ENCODE assay signal across 9 cellular contexts in the genomic region with DNA sequence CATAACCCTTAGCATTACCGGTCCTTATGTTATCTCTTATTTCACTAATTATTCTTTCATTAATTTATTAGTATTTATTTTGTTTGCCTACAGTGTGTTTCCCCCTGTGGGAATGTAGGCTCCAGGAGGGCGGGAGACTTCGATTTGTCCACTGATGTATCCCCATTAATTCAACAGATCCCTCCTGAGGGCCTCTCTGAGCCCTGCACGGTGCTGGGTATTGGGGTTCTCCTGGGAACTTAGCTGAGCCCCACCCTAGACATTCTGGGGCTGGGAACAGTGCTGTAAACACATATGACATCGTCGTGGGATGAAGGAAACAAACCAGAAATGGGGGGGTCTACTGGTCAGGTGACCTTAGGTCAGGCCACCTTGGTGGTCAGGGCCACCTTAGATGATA. TPM values are rescaled to one million over a fixed set of nuclear protein-coding genes. Genes with fewer than 3 reads are reported as not detected.
DNase-seq lines count a peak whose midpoint lies in the region; ATAC-seq lines count a peak whose summit lies in the region.
"Had no signal": no experiment of that assay in that cellular context is flagged by ENCODE, and none has a peak within 500 bp of the region (broad histone marks: within the 10 kb centered on the region; RNA-seq: fewer than 3 reads in every experiment).

No MANE protein-coding gene starts in this region.

- H3K27ac ChIP-seq in muscle layer of duodenum (ENCODE audit: low read length) = peak overlapping the region; percentile 74

- peak overlapping the region; percentile 62 for H3K4me3 Mint-ChIP-seq in activated naive CD4-positive, alpha-beta T cell treated with anti-CD3 and anti-CD28 coated beads, Interleukin-2, amount 10 ng/mL, durations not matched to agents 7 days and 5 days

- H3K27ac Mint-ChIP-seq in activated naive CD4-positive, alpha-beta T cell treated with anti-CD3 and anti-CD28 coated beads, Interleukin-2, amount 10 ng/mL, durations not matched to agents 7 days and 5 days = peak overlapping the region; percentile 15
- H3K27ac Mint-ChIP-seq in activated naive CD4-positive, alpha-beta T cell treated with anti-CD3 and anti-CD28 coated beads, Interleukin-2, amount 50 U/mL, for 72 hours = peak overlapping the region in 1 of 2 donors; percentile 26

- CTCF ChIA-PET in activated naive CD4-positive, alpha-beta T cell treated with anti-CD3 and anti-CD28 coated beads, Interleukin-2, amount 10 ng/mL, durations not matched to agents 7 days and 5 days (lab: Charles Lee) = interaction anchor here (1.7 kb wide), 1 partner anchor 108 kb away, joined by 7 read pairs; no protein-coding TSS in a partner anchor

- ATAC-seq in activated naive CD4-positive, alpha-beta T cell treated with anti-CD3 and anti-CD28 coated beads, Interleukin-2, amount 50 U/mL, for 72 hours = no peak
- ATAC-seq in HG03039 (IDR thresholded peaks at IDR 0.05; ENCODE audit: unreplicated experiment) (no peak), GM18519 (IDR thresholded peaks at IDR 0.05; ENCODE audit: low FRiP score, unreplicated experiment) (no peak)
- ATAC-seq: Panc1 had no signal

- H3K27me3 Mint-ChIP-seq in activated naive CD4-positive, alpha-beta T cell treated with anti-CD3 and anti-CD28 coated beads, Interleukin-2, amount 10 ng/mL, durations not matched to agents 7 days and 5 days = no peaks in the 10 kb centered on the region

- no peaks in the 10 kb centered on the region for H3K9me3 Mint-ChIP-seq in activated naive CD4-positive, alpha-beta T cell treated with anti-CD3 and anti-CD28 coated beads, Interleukin-2, amount 10 ng/mL, durations not matched to agents 7 days and 5 days
- H3K9me3 Mint-ChIP-seq in activated naive CD4-positive, alpha-beta T cell treated with anti-CD3 and anti-CD28 coated beads, Interleukin-2, amount 50 U/mL, for 72 hours = no peaks in the 10 kb centered on the region

- peaks cover 5% of the 10 kb centered on the region for H3K36me3 Mint-ChIP-seq in activated naive CD4-positive, alpha-beta T cell treated with anti-CD3 and anti-CD28 coated beads, Interleukin-2, amount 10 ng/mL, durations not matched to agents 7 days and 5 days
- peaks cover 2 to 15% of the 10 kb centered on the region in 2 donors for H3K36me3 Mint-ChIP-seq in activated naive CD4-positive, alpha-beta T cell treated with anti-CD3 and anti-CD28 coated beads, Interleukin-2, amount 50 U/mL, for 72 hours

- peaks cover 54% of the 10 kb centered on the region for H3K4me1 Mint-ChIP-seq in activated naive CD4-positive, alpha-beta T cell treated with anti-CD3 and anti-CD28 coated beads, Interleukin-2, amount 10 ng/mL, durations not matched to agents 7 days and 5 days

- peaks cover 15 to 35% of the 10 kb centered on the region in 2 donors for H3K4me1 ChIP-seq in muscle layer of duodenum (ENCODE audit: control insufficient read depth in 1 of 2, insufficient read depth in 2 of 2, low read length in 2 of 2)

- peaks cover 0 to 22% of the 10 kb centered on the region in 2 donors for H3K36me3 ChIP-seq in muscle layer of duodenum (ENCODE audit: control insufficient read depth in 1 of 2, insufficient read depth in 2 of 2, low read length in 2 of 2)

- no peak for DNase-seq in activated naive CD4-positive, alpha-beta T cell treated with anti-CD3 and anti-CD28 coated beads, Interleukin-2, amount 10 ng/mL, durations not matched to agents 7 days and 5 days
- no peak for DNase-seq in activated naive CD4-positive, alpha-beta T cell treated with anti-CD3 and anti-CD28 coated beads, Interleukin-2, amount 50 U/mL, for 72 hours (ENCODE audit: low spot score in 2 of 2)
- DNase-seq in dermis blood vessel endothelial cell (peak; percentile 14), ureter (ENCODE audit: low spot score) (peak; percentile 37)
- no peak for DNase-seq in effector CD4-positive, alpha-beta T cell

- H3K9me3 ChIP-seq in muscle layer of duodenum (ENCODE audit: control insufficient read depth in 1 of 2, low read length in 2 of 2) = no peaks in the 10 kb centered on the region

- no peaks in the 10 kb centered on the region for H3K27me3 ChIP-seq in muscle layer of duodenum (ENCODE audit: low read depth, low read length)

- peak overlapping the region; percentile 48 to 71 for H3K4me3 ChIP-seq in muscle layer of duodenum (ENCODE audit: low read depth in 1 of 2, low read length in 2 of 2)

RNA-seq across cellular contexts. Expression of gene PHETA2, which starts 0.8 kb away (rescaled TPM):
- 1 to 10 TPM; 2.1 to 2.2 TPM for total RNA-seq in activated naive CD4-positive, alpha-beta T cell treated with anti-CD3 and anti-CD28 coated beads, Interleukin-2, amount 50 U/mL, for 72 hours
- 25.7 and 32.8 TPM in 2 replicates for total RNA-seq in dermis blood vessel endothelial cell
- 7.8 TPM for total RNA-seq in ureter

RNA-seq across cellular contexts. Expression of gene NAGA, which starts 4.2 kb away (rescaled TPM):
- total RNA-seq in activated naive CD4-positive, alpha-beta T cell treated with anti-CD3 and anti-CD28 coated beads, Interleukin-2, amount 50 U/mL, for 72 hours = 10 to 100 TPM; 26.3 to 32.3 TPM
- 22.6 and 36.9 TPM in 2 replicates for total RNA-seq in dermis blood vessel endothelial cell
- total RNA-seq in ureter = 33.4 TPM

RNA-seq across cellular contexts. Expression of gene SMDT1, which starts 4.7 kb away (rescaled TPM):
- 10 to 100 TPM; 48.3 to 59.9 TPM for total RNA-seq in activated naive CD4-positive, alpha-beta T cell treated with anti-CD3 and anti-CD28 coated beads, Interleukin-2, amount 50 U/mL, for 72 hours
- total RNA-seq in dermis blood vessel endothelial cell = 3.6 and 5.4 TPM in 2 replicates
- total RNA-seq in ureter = 86.4 TPM

RNA-seq across cellular contexts. Expression of gene NDUFA6, which starts 15.7 kb away (rescaled TPM):
- total RNA-seq in activated naive CD4-positive, alpha-beta T cell treated with anti-CD3 and anti-CD28 coated beads, Interleukin-2, amount 50 U/mL, for 72 hours = 100 to 1,000 TPM in 1 of 2 donors, 10 to 100 TPM in 1; 84.9 to 107 TPM
- total RNA-seq in dermis blood vessel endothelial cell (38.1 and 42.7 TPM in 2 replicates), ureter (55.1 TPM)

RNA-seq across cellular contexts. Expression of gene CYP2D6, which starts 55.8 kb away (rescaled TPM):
- 1 to 10 TPM; 2.2 to 4.8 TPM for total RNA-seq in activated naive CD4-positive, alpha-beta T cell treated with anti-CD3 and anti-CD28 coated beads, Interleukin-2, amount 50 U/mL, for 72 hours
- total RNA-seq in dermis blood vessel endothelial cell = 0.09 and 0.68 TPM in 2 replicates
- total RNA-seq in ureter = 2.0 TPM

Comparison
In these comparisons a context has a peak if more than half of its experiments do, and no peak if none do; other contexts are left out.
1. DNase-seq: peak in dermis blood vessel endothelial cell (single experiment) and ureter (single experiment); none in activated naive CD4-positive, alpha-beta T cell treated with anti-CD3 and anti-CD28 coated beads, Interleukin-2, amount 10 ng/mL, durations not matched to agents 7 days and 5 days (single experiment), activated naive CD4-positive, alpha-beta T cell treated with anti-CD3 and anti-CD28 coated beads, Interleukin-2, amount 50 U/mL, for 72 hours (0 of 2) and effector CD4-positive, alpha-beta T cell (single experiment).